Comparison of ENCODE assay signal across 23 cellular contexts in the genomic region with DNA sequence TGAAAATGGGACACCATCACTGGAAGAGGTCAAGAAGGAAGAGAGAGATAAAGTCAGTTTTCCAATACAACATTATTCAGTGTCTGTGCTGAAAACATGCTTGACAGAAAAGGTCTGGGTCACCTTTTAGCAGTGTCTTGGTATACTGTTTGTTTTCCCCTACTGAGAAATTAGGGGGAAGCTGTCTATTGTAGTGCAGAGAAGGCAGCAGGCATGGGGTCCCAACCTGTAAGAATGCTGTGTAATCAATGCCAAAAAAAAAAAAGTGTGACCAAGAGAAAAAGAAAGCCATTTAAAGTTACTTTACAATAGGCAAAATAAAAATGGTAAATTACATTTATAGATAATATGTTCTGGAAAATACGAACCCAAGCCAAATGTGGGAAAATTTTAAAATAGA.
"Had no signal": no experiment of that assay in that cellular context is flagged by ENCODE, and none has a peak within 500 bp of the region (broad histone marks: within the 10 kb centered on the region; RNA-seq: fewer than 3 reads in every experiment).

No MANE protein-coding gene starts in this region.

- DNase-seq: effector CD4-positive, alpha-beta T cell; foreskin fibroblast; gastrocnemius medialis; head of caudate nucleus; kidney; natural killer cell; right lobe of liver; small intestine; stimulated activated CD4-positive, alpha-beta T cell treated with anti-CD3 and anti-CD28 coated beads, Interleukin-15, amount 100 ng/mL, for 24 hours; stimulated activated CD4-positive, alpha-beta T cell treated with anti-CD3 and anti-CD28 coated beads, Interleukin-2, amount 100 ng/mL, for 48 hours; stimulated activated naive B cell treated with anti-CD40 and anti-IgM and Interleukin-4, amounts not matched to agents 10 μg/mL and 1 μg/mL and 100 μg/mL, for 72 hours; upper lobe of left lung had no signal

- H3K4me1 ChIP-seq: gastrocnemius medialis, parathyroid adenoma, right lobe of liver, tibial nerve, upper lobe of left lung had no signal

- H2AFZ ChIP-seq: parathyroid adenoma had no signal

- H3K27me3 Mint-ChIP-seq: memory B cell, progenitor cell of endocrine pancreas had no signal

- H3K4me3 ChIP-seq: coronary artery, gastrocnemius medialis, lung, right lobe of liver, thoracic aorta, tibial nerve, upper lobe of left lung had no signal

- H3K9me3 Mint-ChIP-seq: stimulated activated naive CD8-positive, alpha-beta T cell treated with anti-CD3 and anti-CD28 coated beads, Interleukin-15, Interleukin-2, amounts not matched to agents 100 ng/mL and 50 ng/mL, for 24 hours had no signal

- H3K4me1 Mint-ChIP-seq: memory B cell; natural killer cell; stimulated activated naive B cell treated with anti-CD40 and anti-IgM and Interleukin-4, amounts not matched to agents 10 μg/mL and 1 μg/mL and 100 μg/mL, for 72 hours had no signal

- H3K4me3 Mint-ChIP-seq: memory B cell; natural killer cell; stimulated activated naive B cell treated with anti-CD40 and anti-IgM and Interleukin-4, amounts not matched to agents 10 μg/mL and 1 μg/mL and 100 μg/mL, for 72 hours; stimulated activated naive CD8-positive, alpha-beta T cell treated with anti-CD3 and anti-CD28 coated beads, Interleukin-15, Interleukin-2, amounts not matched to agents 100 ng/mL and 50 ng/mL, for 24 hours had no signal

- H3K27ac Mint-ChIP-seq: memory B cell; natural killer cell; progenitor cell of endocrine pancreas; stimulated activated naive B cell treated with anti-CD40 and anti-IgM and Interleukin-4, amounts not matched to agents 10 μg/mL and 1 μg/mL and 100 μg/mL, for 72 hours; stimulated activated naive CD8-positive, alpha-beta T cell treated with anti-CD3 and anti-CD28 coated beads, Interleukin-15, Interleukin-2, amounts not matched to agents 100 ng/mL and 50 ng/mL, for 24 hours had no signal

- H3K27ac ChIP-seq: coronary artery, gastrocnemius medialis, neutrophil, parathyroid adenoma, right lobe of liver, thoracic aorta, tibial nerve, upper lobe of left lung had no signal

- FAIRE-seq: kidney, small intestine, urothelium cell line had no signal

- H3K9me3 ChIP-seq: gastrocnemius medialis, neutrophil, right lobe of liver, thoracic aorta had no signal

- H3K27me3 ChIP-seq: gastrocnemius medialis, neutrophil, right lobe of liver, tibial nerve, upper lobe of left lung had no signal

- H3K36me3 ChIP-seq: gastrocnemius medialis, neutrophil, right lobe of liver, thoracic aorta, tibial nerve, upper lobe of left lung had no signal

- H3K36me3 Mint-ChIP-seq: natural killer cell had no signal

- H3K79me2 ChIP-seq: parathyroid adenoma had no signal

- ATAC-seq: gastrocnemius medialis; left lobe of liver; natural killer cell; right lobe of liver; stimulated activated naive B cell treated with anti-CD40 and anti-IgM and Interleukin-4, amounts not matched to agents 10 μg/mL and 1 μg/mL and 100 μg/mL, for 72 hours had no signal
